In the genomic region with DNA sequence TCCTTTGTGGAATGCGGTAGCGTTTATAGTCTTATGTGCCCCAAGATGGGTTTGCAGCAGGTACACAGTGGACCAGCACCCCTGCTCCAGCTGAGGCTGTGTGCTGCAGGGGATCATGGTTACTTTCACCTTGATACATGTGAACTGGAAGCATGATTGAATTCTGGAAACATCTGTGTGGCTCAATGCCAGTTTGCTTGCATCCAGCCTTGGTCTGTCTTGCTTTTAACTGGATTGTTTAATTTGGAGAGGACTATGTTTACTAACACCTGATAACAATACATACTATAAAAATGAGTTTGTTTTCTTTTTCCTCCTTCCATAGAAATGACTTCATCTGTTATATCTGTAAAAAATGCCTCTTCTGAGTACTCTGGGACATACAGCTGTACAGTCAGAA, we compare ENCODE assay signal across 20 cellular contexts. TPM values are rescaled to one million over a fixed set of nuclear protein-coding genes. Genes with fewer than 3 reads are reported as not detected.
DNase-seq lines count a peak whose midpoint lies in the region; ATAC-seq and TF ChIP-seq lines count a peak whose summit lies in the region.
"Had no signal": no experiment of that assay in that cellular context is flagged by ENCODE, and none has a peak within 500 bp of the region (broad histone marks: within the 10 kb centered on the region; RNA-seq: fewer than 3 reads in every experiment).

No MANE protein-coding gene starts in this region.

- no peak overlapping the region for H3K27ac ChIP-seq in trophoblast cell (ENCODE audit: low read depth, low read length)

- no peak overlapping the region for H2BK12ac ChIP-seq in trophoblast cell (ENCODE audit: low read length)

- H3K4me3 ChIP-seq in LNCaP clone FGC (ENCODE audit: low read depth, low read length): no peak overlapping the region
- H3K4me3 ChIP-seq in trophoblast cell (ENCODE audit: low read depth, low read length): no peak overlapping the region
- H3K4me3 ChIP-seq: GM12878 had no signal

- H3K79me1 ChIP-seq in trophoblast cell (ENCODE audit: low read length): no peaks in the 10 kb centered on the region

- no peak overlapping the region for H4K8ac ChIP-seq in trophoblast cell (ENCODE audit: low read depth, low read length)

- no peak for TF ChIP-seq CTCF in LNCaP clone FGC (IDR thresholded peaks at IDR 0.05; ENCODE audit: control insufficient read depth, extremely low read depth, insufficient read depth)

- intact Hi-C loops in left cardiac atrium (cut with DNase I): no loop called here

- no peaks in the 10 kb centered on the region for H3K27me3 ChIP-seq in trophoblast cell (ENCODE audit: insufficient read depth, low read length)
- H3K27me3 ChIP-seq: BE2C had no signal

- no peaks in the 10 kb centered on the region for H3K79me2 ChIP-seq in trophoblast cell (ENCODE audit: control insufficient read depth, insufficient read depth, low read length, poor library complexity)

- peaks cover 8 to 19% of the 10 kb centered on the region in 2 experiments for H3K36me3 ChIP-seq in trophoblast cell (ENCODE audit: control insufficient read depth in 1 of 2, insufficient read depth in 2 of 2, low read length in 2 of 2)
- H3K36me3 ChIP-seq: BE2C had no signal

- DNase-seq in LNCaP clone FGC (ENCODE audit: low read depth) (peak; percentile 67), dermis microvascular lymphatic vessel endothelial cell (ENCODE audit: low read depth in 2 of 2) (peak; percentile 14 to 23), trophoblast cell (no peak), NCI-H2081 treated with DMSO at 0.1 percent for 48 hours (lab: John Stamatoyannopoulos, UW) (no peak), left cardiac atrium (no peak)
- DNase-seq: BE2C; C1 segment of cervical spinal cord; CD4-positive, CD25-positive, alpha-beta regulatory T cell; CD8-positive, alpha-beta memory T cell; COR-L47; DMS 273 treated with DMSO at 0.1 percent for 48 hours; DMS53; DND-41; EL; GOT3; H7 had no signal

- H3K4me2 ChIP-seq in trophoblast cell (ENCODE audit: low read length): no peak overlapping the region

- no peak overlapping the region for H4K12ac ChIP-seq in trophoblast cell (ENCODE audit: low read depth, low read length)

- no peak overlapping the region for H2BK120ac ChIP-seq in trophoblast cell (ENCODE audit: insufficient read depth, low read length, poor library complexity)

- no peak overlapping the region for H2BK5ac ChIP-seq in trophoblast cell (ENCODE audit: low read depth, low read length, poor library complexity)

- H4K91ac ChIP-seq in trophoblast cell (ENCODE audit: low read depth, low read length): no peak overlapping the region

- no peak overlapping the region for H3K4ac ChIP-seq in trophoblast cell (ENCODE audit: low read depth, low read length)

- H3K18ac ChIP-seq in trophoblast cell (ENCODE audit: low read length): no peak overlapping the region

- WGBS in trophoblast cell (ENCODE audit: extremely low coverage, insufficient coverage, insufficient read length): no CpG with 5 or more reads among the region's 2 CpGs

- ATAC-seq in HG03280 (IDR thresholded peaks at IDR 0.05; ENCODE audit: unreplicated experiment) (no peak), left cardiac atrium (no peak)
- ATAC-seq: GM12878, HCT116, HepG2 had no signal

- no peak overlapping the region for H2AFZ ChIP-seq in trophoblast cell (ENCODE audit: insufficient read depth, low read length, poor library complexity)

- H3K14ac ChIP-seq in trophoblast cell (ENCODE audit: low read length): no peak overlapping the region

- H3K9me3 ChIP-seq in trophoblast cell (ENCODE audit: insufficient read depth, low read depth, low read length): peaks cover 2% of the 10 kb centered on the region
- H3K9me3 ChIP-seq: BE2C had no signal

- peak overlapping the region; percentile 64 for H3K9ac ChIP-seq in trophoblast cell (ENCODE audit: low read length)

- no peak overlapping the region for H2AK5ac ChIP-seq in trophoblast cell (ENCODE audit: low read length)

- no peak overlapping the region for H3K23ac ChIP-seq in trophoblast cell (ENCODE audit: low read length)

- H3K4me1 ChIP-seq in trophoblast cell (ENCODE audit: control insufficient read depth in 1 of 2, insufficient read depth in 2 of 2, low read length in 2 of 2): no peaks in the 10 kb centered on the region
- H3K4me1 ChIP-seq: BE2C had no signal

RNA-seq across cellular contexts. Expression of a gene that starts 47.5 kb away (rescaled TPM):
- total RNA-seq in dermis microvascular lymphatic vessel endothelial cell (48.3 and 75.1 TPM in 2 replicates), left cardiac atrium (10 to 100 TPM in 1 of 2 donors, 1 to 10 TPM in 1; 9.8 to 14.5 TPM)
- 30.9 and 31.6 TPM in 2 replicates for polyA plus RNA-seq in trophoblast cell (2013)

RNA-seq across cellular contexts. Expression of a gene that starts 52.3 kb away (rescaled TPM):
- 8.5 and 11.9 TPM in 2 replicates for total RNA-seq in dermis microvascular lymphatic vessel endothelial cell
- 93.4 and 94.2 TPM in 2 replicates for polyA plus RNA-seq in trophoblast cell (2013)
- 10 to 100 TPM; 15.0 to 20.6 TPM for total RNA-seq in left cardiac atrium

Comparison
In these comparisons a context has a peak if more than half of its experiments do, and no peak if none do; other contexts are left out.
1. DNase-seq: peak in LNCaP clone FGC (single experiment) and dermis microvascular lymphatic vessel endothelial cell (2 of 2); none in trophoblast cell (0 of 2), NCI-H2081 treated with DMSO at 0.1 percent for 48 hours (single experiment) and left cardiac atrium (single experiment).